Comparison of ENCODE assay signal across 16 cellular contexts in the genomic region with DNA sequence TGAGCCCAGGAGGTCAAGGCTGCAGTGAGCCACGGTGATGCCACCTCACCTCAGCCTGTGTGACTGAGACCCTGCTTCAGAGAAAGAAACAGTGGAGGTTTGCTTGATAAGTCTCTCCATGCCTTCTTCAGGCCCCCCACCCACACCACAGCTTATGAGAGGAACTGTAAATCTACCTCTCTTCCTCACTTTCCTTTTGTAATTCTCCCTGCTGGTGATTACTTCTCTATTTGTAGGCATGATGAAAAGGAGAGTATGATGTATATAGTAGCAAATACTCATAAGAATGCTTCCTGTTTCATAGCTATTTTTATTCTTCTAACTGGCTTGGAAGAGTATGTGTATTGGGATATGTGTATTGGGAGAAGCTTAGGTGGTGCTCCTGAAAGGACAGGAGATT.
DNase-seq lines count a peak whose midpoint lies in the region; ATAC-seq and TF ChIP-seq lines count a peak whose summit lies in the region.
"Had no signal": no experiment of that assay in that cellular context is flagged by ENCODE, and none has a peak within 500 bp of the region (broad histone marks: within the 10 kb centered on the region; RNA-seq: fewer than 3 reads in every experiment).

No MANE protein-coding gene starts in this region.

- H3K9me3 ChIP-seq in WERI-Rb-1 (ENCODE audit: severe bottlenecking) (no peaks in the 10 kb centered on the region), tibial nerve (no peaks in the 10 kb centered on the region), SJCRH30 (replicated peaks) (no peaks in the 10 kb centered on the region)
- H3K9me3 ChIP-seq: Peyer's patch had no signal

- H3K27ac ChIP-seq in WERI-Rb-1 (peak overlapping the region; percentile 16; the same call in 1 of the 2 replicates), tibial nerve (peak overlapping the region in 1 of 4 donors; percentile 0), SJCRH30 (no peak overlapping the region)
- H3K27ac ChIP-seq: Peyer's patch had no signal

- TF ChIP-seq POLR2A in tibial nerve (IDR thresholded peaks at IDR 0.05): no peak

- 80 to 83% methylated on average over 1 of the region's 1 CpG for WGBS in tibial nerve, 2 donors

- intact Hi-C loops in activated CD4-positive, alpha-beta memory T cell treated with anti-CD3 and anti-CD28 coated beads for 36 hours (cut with micrococcal nuclease): no loop called here

- TF ChIP-seq EP300 in tibial nerve (IDR thresholded peaks at IDR 0.05): no peak

- no peaks in the 10 kb centered on the region; the same call in 1 of the 2 replicates for H3K36me3 ChIP-seq in WERI-Rb-1
- H3K36me3 ChIP-seq in tibial nerve: peaks cover 0 to 45% (median 0%) of the 10 kb centered on the region in 3 donors
- H3K36me3 ChIP-seq in SJCRH30: 0 out of 2 replicates have a peak, but pooled peaks cover 4% of the 10 kb centered on the region

- CTCF ChIA-PET in activated CD4-positive, alpha-beta memory T cell treated with anti-CD3 and anti-CD28 coated beads for 36 hours (lab: Charles Lee): interaction anchor here (0.8 to 2.2 kb wide), 5 partner anchors 9 to 243 kb away, joined by 3 to 7 read pairs (median 3); no protein-coding TSS in a partner anchor
- CTCF ChIA-PET in activated CD4-positive, alpha-beta memory T cell treated with anti-CD3 and anti-CD28 coated beads, Interleukin-2, amount 10 ng/mL, durations not matched to agents 7 days and 5 days (lab: Charles Lee): no interaction called here

- H3K27me3 Mint-ChIP-seq in activated CD4-positive, alpha-beta memory T cell treated with anti-CD3 and anti-CD28 coated beads for 36 hours: no peaks in the 10 kb centered on the region
- H3K27me3 Mint-ChIP-seq in activated CD4-positive, alpha-beta memory T cell treated with anti-CD3 and anti-CD28 coated beads, Interleukin-2, amount 10 ng/mL, durations not matched to agents 7 days and 5 days: no peaks in the 10 kb centered on the region
- H3K27me3 Mint-ChIP-seq in stimulated activated memory B cell treated with anti-CD40 and anti-IgM and Interleukin-4, amounts not matched to agents 10 μg/mL and 1 μg/mL and 100 μg/mL, for 72 hours: no peaks in the 10 kb centered on the region

- H3K27me3 ChIP-seq in WERI-Rb-1 (ENCODE audit: insufficient read depth, low read depth, severe bottlenecking) (no peaks in the 10 kb centered on the region), tibial nerve (no peaks in the 10 kb centered on the region), SJCRH30 (no peaks in the 10 kb centered on the region)
- H3K27me3 ChIP-seq: Peyer's patch had no signal

- peaks cover 21% of the 10 kb centered on the region for H3K4me1 Mint-ChIP-seq in activated CD4-positive, alpha-beta memory T cell treated with anti-CD3 and anti-CD28 coated beads for 36 hours (ENCODE audit: low read depth)
- H3K4me1 Mint-ChIP-seq in activated CD4-positive, alpha-beta memory T cell treated with anti-CD3 and anti-CD28 coated beads, Interleukin-2, amount 10 ng/mL, durations not matched to agents 7 days and 5 days: peaks cover 4% of the 10 kb centered on the region
- H3K4me1 Mint-ChIP-seq in stimulated activated memory B cell treated with anti-CD40 and anti-IgM and Interleukin-4, amounts not matched to agents 10 μg/mL and 1 μg/mL and 100 μg/mL, for 72 hours: peaks cover 50% of the 10 kb centered on the region

- peak; percentile 12 for DNase-seq in activated CD4-positive, alpha-beta memory T cell treated with anti-CD3 and anti-CD28 coated beads for 36 hours
- DNase-seq in activated CD4-positive, alpha-beta memory T cell treated with anti-CD3 and anti-CD28 coated beads, Interleukin-2, amount 10 ng/mL, durations not matched to agents 7 days and 5 days: no peak
- DNase-seq in Kasumi-1 (lab: John Stamatoyannopoulos, UW) (peak; percentile 27 to 46), WERI-Rb-1 (no peak), dedifferentiated amniotic fluid mesenchymal stem cell (ENCODE audit: extremely low spot score) (no peak), tibial nerve (ENCODE audit: low spot score in 2 of 2) (no peak), SJCRH30 (no peak)
- DNase-seq: GOT3, NCI-H1048, NCI-H1436 treated with DMSO at 0.1 percent for 48 hours, NCI-H2029 treated with DMSO at 0.1 percent for 48 hours, NCI-H2171 treated with DMSO at 0.1 percent for 48 hours, NCI-H748 treated with DMSO at 0.1 percent for 48 hours, Peyer's patch had no signal

- H3K4me3 Mint-ChIP-seq in activated CD4-positive, alpha-beta memory T cell treated with anti-CD3 and anti-CD28 coated beads for 36 hours: no peak overlapping the region
- H3K4me3 Mint-ChIP-seq in activated CD4-positive, alpha-beta memory T cell treated with anti-CD3 and anti-CD28 coated beads, Interleukin-2, amount 10 ng/mL, durations not matched to agents 7 days and 5 days: no peak overlapping the region
- no peak overlapping the region for H3K4me3 Mint-ChIP-seq in stimulated activated memory B cell treated with anti-CD40 and anti-IgM and Interleukin-4, amounts not matched to agents 10 μg/mL and 1 μg/mL and 100 μg/mL, for 72 hours

- POLR2A ChIA-PET in activated CD4-positive, alpha-beta memory T cell treated with anti-CD3 and anti-CD28 coated beads for 36 hours (lab: Charles Lee): interaction anchor here (1.6 to 3.0 kb wide), 2 partner anchors 19 to 94 kb away, joined by 4 to 16 read pairs; no protein-coding TSS in a partner anchor
- POLR2A ChIA-PET in activated CD4-positive, alpha-beta memory T cell treated with anti-CD3 and anti-CD28 coated beads, Interleukin-2, amount 10 ng/mL, durations not matched to agents 7 days and 5 days (lab: Charles Lee): no interaction called here

- peaks cover 0 to 16% (median 2%) of the 10 kb centered on the region in 4 donors for H3K4me1 ChIP-seq in tibial nerve
- H3K4me1 ChIP-seq in SJCRH30: no peaks in the 10 kb centered on the region
- H3K4me1 ChIP-seq: Peyer's patch had no signal

- peaks cover 48% of the 10 kb centered on the region for H3K36me3 Mint-ChIP-seq in activated CD4-positive, alpha-beta memory T cell treated with anti-CD3 and anti-CD28 coated beads for 36 hours
- H3K36me3 Mint-ChIP-seq in activated CD4-positive, alpha-beta memory T cell treated with anti-CD3 and anti-CD28 coated beads, Interleukin-2, amount 10 ng/mL, durations not matched to agents 7 days and 5 days (ENCODE audit: low read depth): peaks cover 66% of the 10 kb centered on the region
- H3K36me3 Mint-ChIP-seq in stimulated activated memory B cell treated with anti-CD40 and anti-IgM and Interleukin-4, amounts not matched to agents 10 μg/mL and 1 μg/mL and 100 μg/mL, for 72 hours: peaks cover 91% of the 10 kb centered on the region

- no peaks in the 10 kb centered on the region for H3K9me3 Mint-ChIP-seq in activated CD4-positive, alpha-beta memory T cell treated with anti-CD3 and anti-CD28 coated beads for 36 hours
- no peaks in the 10 kb centered on the region for H3K9me3 Mint-ChIP-seq in activated CD4-positive, alpha-beta memory T cell treated with anti-CD3 and anti-CD28 coated beads, Interleukin-2, amount 10 ng/mL, durations not matched to agents 7 days and 5 days
- peaks cover 3% of the 10 kb centered on the region for H3K9me3 Mint-ChIP-seq in stimulated activated memory B cell treated with anti-CD40 and anti-IgM and Interleukin-4, amounts not matched to agents 10 μg/mL and 1 μg/mL and 100 μg/mL, for 72 hours

- TF ChIP-seq CTCF in WERI-Rb-1 (IDR thresholded peaks at IDR 0.05; ENCODE audit: low read depth, low read length) (no peak), tibial nerve (IDR thresholded peaks at IDR 0.05) (no peak)

- H3K4me3 ChIP-seq in WERI-Rb-1 (ENCODE audit: low read depth, low read length): no peak overlapping the region
- no peak overlapping the region for H3K4me3 ChIP-seq in tibial nerve
- no peak overlapping the region for H3K4me3 ChIP-seq in SJCRH30
- H3K4me3 ChIP-seq: Peyer's patch had no signal

- peak; percentile 68 for ATAC-seq in stimulated activated memory B cell treated with anti-CD40 and anti-IgM and Interleukin-4, amounts not matched to agents 10 μg/mL and 1 μg/mL and 100 μg/mL, for 72 hours
- ATAC-seq: Right ventricle myocardium inferior had no signal

- no peak overlapping the region for H3K27ac Mint-ChIP-seq in activated CD4-positive, alpha-beta memory T cell treated with anti-CD3 and anti-CD28 coated beads for 36 hours
- no peak overlapping the region for H3K27ac Mint-ChIP-seq in activated CD4-positive, alpha-beta memory T cell treated with anti-CD3 and anti-CD28 coated beads, Interleukin-2, amount 10 ng/mL, durations not matched to agents 7 days and 5 days
- H3K27ac Mint-ChIP-seq in stimulated activated memory B cell treated with anti-CD40 and anti-IgM and Interleukin-4, amounts not matched to agents 10 μg/mL and 1 μg/mL and 100 μg/mL, for 72 hours: peak overlapping the region; percentile 91

Comparison
In these comparisons a context has a peak if more than half of its experiments do, and no peak if none do; other contexts are left out.
1. DNase-seq: peak in activated CD4-positive, alpha-beta memory T cell treated with anti-CD3 and anti-CD28 coated beads for 36 hours (single experiment) and Kasumi-1 (2 of 2); none in activated CD4-positive, alpha-beta memory T cell treated with anti-CD3 and anti-CD28 coated beads, Interleukin-2, amount 10 ng/mL, durations not matched to agents 7 days and 5 days (single experiment), WERI-Rb-1 (single experiment), dedifferentiated amniotic fluid mesenchymal stem cell (single experiment), tibial nerve (0 of 2) and SJCRH30 (0 of 2).